In the genomic region with DNA sequence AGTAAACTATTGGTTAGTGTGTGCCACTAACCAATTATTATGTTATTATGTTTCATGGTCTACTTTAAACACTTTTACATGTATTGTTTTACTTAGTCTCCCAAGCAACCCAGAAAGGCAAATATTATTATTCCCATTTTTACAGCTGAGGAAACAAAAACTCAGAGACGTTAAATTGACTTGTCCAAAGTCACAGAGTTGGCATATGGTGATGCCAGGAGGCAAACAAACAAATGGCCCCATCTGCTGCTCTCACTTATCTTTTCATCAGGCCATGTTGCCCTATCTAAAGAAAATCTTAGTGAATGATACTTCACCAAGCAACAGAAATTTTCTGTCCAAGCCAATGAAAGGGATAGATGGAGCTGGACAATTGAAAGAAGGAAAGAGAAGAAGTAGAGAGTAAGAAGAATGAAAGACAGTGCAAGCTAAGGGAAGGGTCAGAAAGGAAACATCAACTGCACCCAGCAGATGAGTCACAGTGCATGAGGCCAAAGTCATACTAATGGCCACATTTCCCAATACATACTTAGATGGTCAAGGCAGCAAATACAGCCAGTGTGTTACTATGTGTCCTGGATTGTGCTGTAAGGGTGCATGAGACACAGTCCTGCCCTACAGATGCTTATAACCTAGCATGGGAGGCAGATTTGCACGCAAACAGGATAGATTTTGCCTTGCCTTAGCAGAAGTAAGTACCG, we compare ENCODE assay signal across 15 cellular contexts.
DNase-seq lines count a peak whose midpoint lies in the region; ATAC-seq and FAIRE-seq lines count a peak whose summit lies in the region.
"Had no signal": no experiment of that assay in that cellular context is flagged by ENCODE, and none has a peak within 500 bp of the region (broad histone marks: within the 10 kb centered on the region; RNA-seq: fewer than 3 reads in every experiment).

No MANE protein-coding gene starts in this region.

- no peak overlapping the region for H3K4me3 ChIP-seq in MG63
- H3K4me3 ChIP-seq: right atrium auricular region, upper lobe of right lung had no signal

- FAIRE-seq in islet of Langerhans (lab: Jason Lieb, UNC) = peak; percentile 98
- FAIRE-seq: HepG2 had no signal

- DNase-seq in Daoy (ENCODE audit: low read depth) (peak; percentile 19), MG63 (peak; percentile 48), NCI-H748 treated with DMSO at 0.1 percent for 48 hours (lab: John Stamatoyannopoulos, UW) (peak; percentile 67), SW480 (ENCODE audit: low spot score) (no peak), NOMO-1 treated with dmso at 0.1 percent for 144 hours (lab: John Stamatoyannopoulos, UW; ENCODE audit: unreplicated experiment) (no peak)
- no peak for DNase-seq in stimulated activated CD4-positive, alpha-beta T cell treated with anti-CD3 and anti-CD28 coated beads, Interleukin-2, amount 100 ng/mL, for 48 hours
- DNase-seq: activated gamma-delta T cell; CD4-positive, CD25-positive, alpha-beta regulatory T cell; stimulated activated CD4-positive, alpha-beta T cell treated with anti-CD3 and anti-CD28 coated beads, Interleukin-4, amount 100 ng/mL, for 4 hours; upper lobe of right lung; WERI-Rb-1 had no signal

- H3K36me3 ChIP-seq in MG63 = no peaks in the 10 kb centered on the region
- H3K36me3 ChIP-seq: right atrium auricular region, upper lobe of right lung, WERI-Rb-1 had no signal

- H3K9me3 ChIP-seq in MG63 = no peaks in the 10 kb centered on the region
- H3K9me3 ChIP-seq: right atrium auricular region, upper lobe of right lung had no signal

- H3K27me3 ChIP-seq in MG63 = no peaks in the 10 kb centered on the region
- H3K27me3 ChIP-seq: right atrium auricular region, upper lobe of right lung had no signal

- no peak for ATAC-seq in HG02759 (IDR thresholded peaks at IDR 0.05; ENCODE audit: unreplicated experiment)
- ATAC-seq: HepG2, upper lobe of right lung had no signal

Comparison
In these comparisons a context has a peak if more than half of its experiments do, and no peak if none do; other contexts are left out.
1. DNase-seq: peak in Daoy (single experiment), MG63 (single experiment) and NCI-H748 treated with DMSO at 0.1 percent for 48 hours (single experiment); none in SW480 (single experiment), NOMO-1 treated with dmso at 0.1 percent for 144 hours (single experiment) and stimulated activated CD4-positive, alpha-beta T cell treated with anti-CD3 and anti-CD28 coated beads, Interleukin-2, amount 100 ng/mL, for 48 hours (0 of 2).